In the genomic region with DNA sequence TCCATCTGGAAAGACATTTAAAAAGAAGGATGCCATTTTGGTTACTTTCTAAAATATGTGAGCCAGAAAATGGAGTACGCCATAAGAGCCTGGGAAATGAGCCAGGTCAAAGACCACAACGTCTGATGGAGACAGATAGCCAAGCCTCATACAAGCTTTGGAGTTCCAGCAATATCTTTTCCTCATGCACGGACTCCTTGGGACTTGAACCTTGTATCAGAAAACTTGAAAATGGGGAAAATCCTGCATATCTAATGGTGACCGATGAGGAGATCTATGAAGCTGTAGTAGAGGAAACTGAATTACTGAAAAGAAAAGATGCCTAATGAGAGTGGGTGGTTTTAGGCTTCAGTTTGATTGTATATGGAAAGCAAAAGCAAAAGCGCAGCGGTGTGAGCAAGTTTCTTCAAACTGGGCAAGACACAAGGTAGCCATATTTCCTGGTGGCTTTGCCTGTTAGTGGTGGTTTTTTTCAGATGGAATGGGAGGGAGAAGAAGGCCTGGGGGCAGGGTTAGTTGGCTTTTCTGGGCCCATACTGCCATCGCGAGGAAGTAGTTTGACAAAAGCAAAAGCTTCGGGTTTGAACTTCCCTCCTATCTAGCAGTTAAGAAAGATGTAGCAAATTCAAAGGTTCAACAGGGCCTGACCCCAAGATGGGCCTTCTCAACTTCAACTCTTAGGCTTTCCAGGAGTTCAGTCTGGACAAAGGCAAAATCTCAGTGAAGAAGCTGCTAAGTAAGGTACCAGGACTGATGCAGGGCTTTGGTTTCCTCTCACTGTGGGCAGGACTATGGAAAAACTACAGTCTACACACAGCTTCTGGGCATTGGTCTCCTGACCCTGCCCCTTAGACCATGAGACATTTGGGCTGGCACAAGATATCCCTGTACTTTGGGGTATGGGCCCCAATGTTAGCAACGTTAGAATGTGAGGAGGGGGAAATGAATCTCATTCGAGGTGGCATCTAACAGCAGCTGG, we compare ENCODE assay signal across 8 cellular contexts.
DNase-seq lines count a peak whose midpoint lies in the region; ATAC-seq and TF ChIP-seq lines count a peak whose summit lies in the region.

No MANE protein-coding gene starts in this region.

- H3K4me1 Mint-ChIP-seq in activated naive CD8-positive, alpha-beta T cell (ENCODE audit: low read depth) = peaks cover 27% of the 10 kb centered on the region

- ATAC-seq in GM18861 (IDR thresholded peaks at IDR 0.05; ENCODE audit: unreplicated experiment) (peak; percentile 85), HG02884 (IDR thresholded peaks at IDR 0.05; ENCODE audit: unreplicated experiment) (peak; percentile 92)

- H3K9me2 ChIP-seq in SK-N-SH = no peaks in the 10 kb centered on the region

- POLR2A ChIA-PET in SK-N-SH (lab: Yijun Ruan, JAX) = no interaction called here

- H2AFZ ChIP-seq in SK-N-SH (ENCODE audit: low read depth) = peak overlapping the region; percentile 57; the same call in 1 of the 2 replicates

- no peak overlapping the region for H3K9ac ChIP-seq in SK-N-SH

- peak; percentile 66 for TF ChIP-seq RAD21 in SK-N-SH (IDR thresholded peaks at IDR 0.05; ENCODE audit: low read length)

- TF ChIP-seq CTCF in SK-N-SH (IDR thresholded peaks at IDR 0.05) = peak; percentile 40

- no peaks in the 10 kb centered on the region for H3K9me3 ChIP-seq in SK-N-SH

- H3K27ac Mint-ChIP-seq in activated naive CD8-positive, alpha-beta T cell = peak overlapping the region; percentile 93

- CTCF ChIA-PET in SK-N-SH (lab: Yijun Ruan, JAX) = interaction anchor here (0.8 to 2.0 kb wide), 10 partner anchors 9 to 71 kb away, joined by 3 to 10 read pairs (median 4); no protein-coding TSS in a partner anchor

- H3K4me3 ChIP-seq in SK-N-SH (ENCODE audit: low read depth in 2 of 2, low read length in 1 of 2) = peak overlapping the region in 1 of 2 experiments; percentile 6; a peak in 3 of 4 replicates

- no peaks in the 10 kb centered on the region for H3K36me3 Mint-ChIP-seq in activated naive CD8-positive, alpha-beta T cell

- no peaks in the 10 kb centered on the region for H3K27me3 Mint-ChIP-seq in activated naive CD8-positive, alpha-beta T cell

- no peaks in the 10 kb centered on the region for H3K36me3 ChIP-seq in SK-N-SH (replicated peaks in 1 of 2; ENCODE audit: control insufficient read depth in 1 of 2, insufficient read depth in 2 of 2, low read length in 1 of 2)

- no peaks in the 10 kb centered on the region for H3K27me3 ChIP-seq in SK-N-SH (ENCODE audit: insufficient read depth)

- WGBS in SK-N-SH (ENCODE audit: low lambda C conversion rate) = 58% methylated on average over 11 of the region's 11 CpGs

- H4K20me1 ChIP-seq in SK-N-SH (ENCODE audit: insufficient read depth) = no peaks in the 10 kb centered on the region

- H3K79me2 ChIP-seq in SK-N-SH (ENCODE audit: insufficient read depth) = no peaks in the 10 kb centered on the region

- no peaks in the 10 kb centered on the region for H3F3A ChIP-seq in SK-N-SH (replicated peaks; ENCODE audit: insufficient read depth)

- H3K4me1 ChIP-seq in SK-N-SH (ENCODE audit: control insufficient read depth in 1 of 2, insufficient read depth in 2 of 2, low read depth in 1 of 2, low read length in 1 of 2) = no peaks in the 10 kb centered on the region

- TF ChIP-seq EP300 in SK-N-SH (IDR thresholded peaks at IDR 0.05; ENCODE audit: borderline replicate concordance in 1 of 2, low read depth in 1 of 2, low read length in 1 of 2) = no peak

- peak overlapping the region in 1 of 2 experiments; percentile 50; a peak in 1 of 4 replicates for H3K27ac ChIP-seq in SK-N-SH (ENCODE audit: low read depth in 2 of 2, low read length in 1 of 2)

- no peaks in the 10 kb centered on the region for H3K9me3 Mint-ChIP-seq in activated naive CD8-positive, alpha-beta T cell (ENCODE audit: low read depth)

- H3K4me2 ChIP-seq in SK-N-SH = no peak overlapping the region

- H3K4me3 Mint-ChIP-seq in activated naive CD8-positive, alpha-beta T cell = peak overlapping the region; percentile 87

- DNase-seq in SK-N-SH (peak; percentile 36), iris pigment epithelial cell (ENCODE audit: low read depth) (peak; percentile 34), NCI-H1105 (lab: John Stamatoyannopoulos, UW) (no peak), epidermal melanocyte (ENCODE audit: insufficient read length, low spot score) (no peak)
- DNase-seq in stimulated activated CD4-positive, alpha-beta T cell treated with anti-CD3 and anti-CD28 coated beads, TNF-alpha, amount 100 ng/mL, for 1 hour (ENCODE audit: low read depth in 3 of 3, low spot score in 1 of 3) = peak; percentile 48 to 83 (median 51)

TF ChIP-seq in SK-N-SH, 30 proteins besides CTCF, POLR2A, EP300 and RAD21:
- TF ChIP-seq YY1 (IDR thresholded peaks at IDR 0.05; ENCODE audit: low read depth) (peak; percentile 58; the same call in 1 of the 2 replicates), CHD2 (IDR thresholded peaks at IDR 0.05; ENCODE audit: low read length, partially characterized antibody) (peak; percentile 39), ELF1 (IDR thresholded peaks at IDR 0.05) (no peak)
TF ChIP-seq in SK-N-SH: peak in this region for 2.

Comparison
In these comparisons a context has a peak if more than half of its experiments do, and no peak if none do; other contexts are left out.
1. DNase-seq: peak in SK-N-SH (single experiment), iris pigment epithelial cell (single experiment) and stimulated activated CD4-positive, alpha-beta T cell treated with anti-CD3 and anti-CD28 coated beads, TNF-alpha, amount 100 ng/mL, for 1 hour (3 of 3); none in NCI-H1105 (single experiment) and epidermal melanocyte (single experiment).